ENCODE assay signal across 21 cellular contexts in the genomic region with DNA sequence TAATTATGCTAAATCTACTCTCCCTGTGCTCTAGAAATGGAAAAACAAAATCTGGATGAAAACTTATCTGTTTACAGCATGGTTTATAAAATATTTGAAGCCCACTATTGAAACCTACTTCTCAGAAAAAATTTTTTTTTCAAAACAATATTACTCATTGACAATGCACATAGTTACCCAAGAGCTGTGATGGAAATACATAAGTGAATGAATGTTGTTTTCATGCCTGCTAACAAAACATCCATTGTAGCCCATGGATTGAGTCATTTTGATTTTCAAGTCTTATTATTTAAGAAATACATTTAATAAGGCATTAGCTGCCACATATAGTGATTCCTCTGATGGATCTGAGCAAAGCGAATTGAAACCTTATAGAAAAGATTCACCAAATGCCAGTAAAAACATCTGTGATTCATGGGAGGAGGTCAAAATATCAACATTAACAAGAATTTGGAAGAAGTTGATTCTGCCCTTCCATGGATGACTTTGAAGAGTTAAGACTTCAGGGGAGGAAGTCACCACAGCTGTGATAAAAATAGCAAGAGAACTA.
"Had no signal": no experiment of that assay in that cellular context is flagged by ENCODE, and none has a peak within 500 bp of the region (broad histone marks: within the 10 kb centered on the region; RNA-seq: fewer than 3 reads in every experiment).

No MANE protein-coding gene starts in this region.

- DNase-seq: activated CD4-positive, alpha-beta T cell treated with anti-CD3 and anti-CD28 coated beads for 4 hours; activated CD4-positive, alpha-beta T cell treated with anti-CD3 and anti-CD28 coated beads, Interleukin-2, amount 50 U/mL, for 48 hours; activated CD4-positive, CD25-positive, alpha-beta regulatory T cell; activated effector memory CD4-positive, alpha-beta T cell treated with Interleukin-2 at 50 U/mL for 16 hours; activated naive CD4-positive, alpha-beta T cell treated with anti-CD3 and anti-CD28 coated beads for 36 hours; activated naive CD8-positive, alpha-beta T cell treated with anti-CD3 and anti-CD28 coated beads, Interleukin-2, amount 10 ng/mL, durations not matched to agents 7 days and 5 days; activated T-cell treated with anti-CD3 and anti-CD28 coated beads, Interleukin-2, amount 50 U/mL, for 72 hours; amniotic stem cell; cerebellar nuclear complex; foreskin fibroblast; kidney; lower lobe of right lung; naive thymus-derived CD4-positive, alpha-beta T cell; spleen; stimulated activated CD4-positive, alpha-beta T cell treated with anti-CD3 and anti-CD28 coated beads, Interleukin-4, amount 100 ng/mL, for 1 hour; stimulated activated naive CD4-positive, alpha-beta T cell; T-helper 17 cell; upper lobe of left lung had no signal

- H3K4me3 ChIP-seq: lower lobe of right lung, neural progenitor cell, spleen, thoracic aorta, upper lobe of left lung had no signal

- H3K4me2 ChIP-seq: neural progenitor cell had no signal

- ATAC-seq: activated T-cell treated with anti-CD3 and anti-CD28 coated beads, Interleukin-2, amount 50 U/mL, for 72 hours; left lobe of liver; lower lobe of right lung; naive thymus-derived CD4-positive, alpha-beta T cell; T-helper 17 cell had no signal

- H3K4me1 ChIP-seq: lower lobe of right lung, neural progenitor cell, spleen, upper lobe of left lung had no signal

- H3K9ac ChIP-seq: neural progenitor cell had no signal

- H3K9me3 ChIP-seq: lower lobe of right lung, thoracic aorta, upper lobe of left lung had no signal

- H3K36me3 ChIP-seq: lower lobe of right lung, neural progenitor cell, spleen, thoracic aorta, upper lobe of left lung had no signal

- H3K27me3 ChIP-seq: neural progenitor cell, spleen, upper lobe of left lung had no signal

- H2AFZ ChIP-seq: neural progenitor cell had no signal
